In genomic region chr7:140586517-140586916, GRCh38 we compare ENCODE assay signal across 18 cellular contexts. TPM values are rescaled to one million over a fixed set of nuclear protein-coding genes. Genes with fewer than 3 reads are reported as not detected.
DNase-seq lines count a peak whose midpoint lies in the region; ATAC-seq and TF ChIP-seq lines count a peak whose summit lies in the region.
"Had no signal": no experiment of that assay in that cellular context is flagged by ENCODE, and none has a peak within 500 bp of the region (broad histone marks: within the 10 kb centered on the region; RNA-seq: fewer than 3 reads in every experiment).

No MANE protein-coding gene starts in this region.

- no peaks in the 10 kb centered on the region for H3K27me3 Mint-ChIP-seq in nephron progenitor cell (ENCODE audit: low read depth, poor library complexity)

- H3K36me3 Mint-ChIP-seq in nephron progenitor cell (ENCODE audit: low read depth): peaks cover 64% of the 10 kb centered on the region
- H3K36me3 Mint-ChIP-seq: CD14-positive monocyte; CD8-positive, alpha-beta T cell had no signal

- H3K27ac ChIP-seq in heart right ventricle (no peak overlapping the region), brain microvascular endothelial cell (no peak overlapping the region)
- H3K27ac ChIP-seq: 22Rv1 had no signal

- DNase-seq in Right ventricle myocardium inferior (ENCODE audit: missing footprints) (no peak), cardiac septum (ENCODE audit: low spot score) (no peak), cerebellar cortex (ENCODE audit: low spot score) (peak; percentile 37), heart right ventricle (no peak), nephron progenitor cell (no peak), brain microvascular endothelial cell (no peak)
- DNase-seq: CD8-positive, alpha-beta T cell; COR-L47; DMS153; DMS79 treated with DMSO at 0.1 percent for 48 hours; EL; GDM1; HCEC 1CT; HFFc6 had no signal

- peaks cover 0 to 61% (median 0%) of the 10 kb centered on the region in 9 donors for H3K36me3 ChIP-seq in heart right ventricle
- no peaks in the 10 kb centered on the region for H3K36me3 ChIP-seq in brain microvascular endothelial cell (replicated peaks)

- intact Hi-C loops in Right ventricle myocardium inferior (cut with DNase I): no loop called here
- intact Hi-C loops in cardiac septum (cut with DNase I): no loop called here
- intact Hi-C loops in heart right ventricle (cut with DNase I): no loop called here

- H3K27me3 ChIP-seq in heart right ventricle (no peaks in the 10 kb centered on the region), brain microvascular endothelial cell (replicated peaks) (no peaks in the 10 kb centered on the region)

- H3K4me3 ChIP-seq in heart right ventricle (no peak overlapping the region), brain microvascular endothelial cell (ENCODE audit: low read depth, low read length) (no peak overlapping the region)

- no peak overlapping the region for H3K4me3 Mint-ChIP-seq in nephron progenitor cell
- H3K4me3 Mint-ChIP-seq: CD14-positive monocyte; CD8-positive, alpha-beta T cell; HFFc6 had no signal

- WGBS in heart right ventricle, 2 donors: 56 to 64% methylated on average over 3 of the region's 3 CpGs

- peak overlapping the region; percentile 13 for H3K27ac Mint-ChIP-seq in nephron progenitor cell
- H3K27ac Mint-ChIP-seq: CD8-positive, alpha-beta T cell; HFFc6 had no signal

- in situ Hi-C loops in brain microvascular endothelial cell (cut with HindIII; ENCODE audit: low pct_ligation_motif_present, low sequenced_read_pairs): no loop called here

- no peaks in the 10 kb centered on the region for H3K4me1 Mint-ChIP-seq in nephron progenitor cell
- H3K4me1 Mint-ChIP-seq: CD14-positive monocyte had no signal

- H3K9me3 ChIP-seq in heart right ventricle: no peaks in the 10 kb centered on the region

- H3K4me1 ChIP-seq in heart right ventricle: peaks cover 0 to 3% (median 0%) of the 10 kb centered on the region in 9 donors

- no peaks in the 10 kb centered on the region for H3K9me3 Mint-ChIP-seq in nephron progenitor cell
- H3K9me3 Mint-ChIP-seq: CD14-positive monocyte; CD8-positive, alpha-beta T cell; HFFc6 had no signal

- ATAC-seq in Right ventricle myocardium inferior: peak; percentile 72
- ATAC-seq in heart right ventricle: peak in 5 of 8 donors; percentile 49 to 71 (median 65)
- ATAC-seq in GM19467 (IDR thresholded peaks at IDR 0.05; ENCODE audit: unreplicated experiment): no peak
- ATAC-seq in HG02973 (IDR thresholded peaks at IDR 0.05; ENCODE audit: unreplicated experiment): no peak
- ATAC-seq: CD8-positive, alpha-beta T cell had no signal

- TF ChIP-seq CTCF in heart right ventricle (IDR thresholded peaks at IDR 0.05): no peak
- no peak for TF ChIP-seq CTCF in nephron progenitor cell (IDR thresholded peaks at IDR 0.05)
- TF ChIP-seq CTCF in brain microvascular endothelial cell (IDR thresholded peaks at IDR 0.05; ENCODE audit: low read depth, low read length, missing control alignments): no peak

RNA-seq across cellular contexts. Expression of gene DENND2A, which starts 54.1 kb away (rescaled TPM):
- total RNA-seq in Right ventricle myocardium inferior: 15.0 TPM
- total RNA-seq in cardiac septum: 7.2 TPM
- 10 to 100 TPM in 5 of 10 donors, 1 to 10 TPM in 5; 6.9 to 16.9 (median 10.4) TPM for total RNA-seq in heart right ventricle
- 1 to 10 TPM; 3.8 to 9.2 TPM for polyA plus RNA-seq in heart right ventricle
- polyA plus RNA-seq: CD14-positive monocyte had no signal

Comparison
In these comparisons a context has a peak if more than half of its experiments do, and no peak if none do; other contexts are left out.
1. ATAC-seq: peak in Right ventricle myocardium inferior (single experiment) and heart right ventricle (5 of 8); none in GM19467 (single experiment) and HG02973 (single experiment).